ENCODE assay signal across 22 cellular contexts in the genomic region with DNA sequence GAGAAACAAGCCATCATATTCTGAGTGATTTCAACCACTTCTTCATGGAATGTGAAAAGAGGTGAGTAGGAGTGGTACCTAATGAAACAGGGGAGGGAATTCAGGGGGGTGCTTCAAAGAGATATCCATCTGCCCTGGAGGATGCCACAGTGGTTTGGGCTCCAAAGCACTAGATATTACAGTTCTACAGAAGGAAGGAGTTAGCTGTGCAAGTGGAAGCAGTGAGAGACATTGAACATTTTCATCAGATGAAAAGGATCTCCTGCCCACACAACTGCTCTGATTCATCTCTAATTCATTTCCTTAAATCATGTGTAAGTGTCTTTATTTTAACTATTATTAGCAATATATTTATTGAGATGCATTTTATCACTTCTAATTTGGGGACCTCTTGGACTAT. TPM values are rescaled to one million over a fixed set of nuclear protein-coding genes. Genes with fewer than 3 reads are reported as not detected.
DNase-seq lines count a peak whose midpoint lies in the region; ATAC-seq and TF ChIP-seq lines count a peak whose summit lies in the region.
"Had no signal": no experiment of that assay in that cellular context is flagged by ENCODE, and none has a peak within 500 bp of the region (broad histone marks: within the 10 kb centered on the region; RNA-seq: fewer than 3 reads in every experiment).

No MANE protein-coding gene starts in this region.

- no peak overlapping the region for H3K4me3 ChIP-seq in fibroblast of mammary gland (ENCODE audit: control insufficient read depth, low read depth, low read length)
- H3K4me3 ChIP-seq: coronary artery, neural progenitor cell had no signal

- no peaks in the 10 kb centered on the region for H3K9me3 Mint-ChIP-seq in stimulated activated memory B cell treated with anti-CD40 and anti-IgM and Interleukin-4, amounts not matched to agents 10 μg/mL and 1 μg/mL and 100 μg/mL, for 72 hours
- H3K9me3 Mint-ChIP-seq: activated T-helper 2 cell treated with anti-CD3 and anti-CD28 coated beads, Interferon-gamma antibody, Interleukin-2, Interleukin-4, amounts not matched to agents 10 μg/mL and 5 μg/mL and 100 μg/mL, durations not matched to agents 14 hours and 24 hours and 36 hours; brain; neural progenitor cell; stimulated activated naive B cell treated with anti-CD40 and anti-IgM and Interleukin-4, amounts not matched to agents 10 μg/mL and 1 μg/mL and 100 μg/mL, for 72 hours; T-helper 2 cell treated with Interferon-gamma antibody and Interleukin-4, amounts not matched to agents 5 μg/mL and 100 μg/mL, for 36 hours had no signal

- H3K27ac Mint-ChIP-seq in stimulated activated memory B cell treated with anti-CD40 and anti-IgM and Interleukin-4, amounts not matched to agents 10 μg/mL and 1 μg/mL and 100 μg/mL, for 72 hours, result no peak overlapping the region
- H3K27ac Mint-ChIP-seq: activated naive CD8-positive, alpha-beta T cell; activated T-helper 2 cell treated with anti-CD3 and anti-CD28 coated beads, Interferon-gamma antibody, Interleukin-2, Interleukin-4, amounts not matched to agents 10 μg/mL and 5 μg/mL and 100 μg/mL, durations not matched to agents 14 hours and 24 hours and 36 hours; brain; neural progenitor cell; progenitor cell of endocrine pancreas; stimulated activated naive B cell treated with anti-CD40 and anti-IgM and Interleukin-4, amounts not matched to agents 10 μg/mL and 1 μg/mL and 100 μg/mL, for 72 hours; T-helper 2 cell treated with Interferon-gamma antibody and Interleukin-4, amounts not matched to agents 5 μg/mL and 100 μg/mL, for 36 hours had no signal

- no peak for TF ChIP-seq CTCF in fibroblast of mammary gland (conservative IDR thresholded peaks at IDR 0.05; ENCODE audit: control insufficient read depth, insufficient read depth, low read depth, low read length)

- H3K27me3 Mint-ChIP-seq in stimulated activated memory B cell treated with anti-CD40 and anti-IgM and Interleukin-4, amounts not matched to agents 10 μg/mL and 1 μg/mL and 100 μg/mL, for 72 hours, result no peaks in the 10 kb centered on the region
- H3K27me3 Mint-ChIP-seq: activated naive CD8-positive, alpha-beta T cell; progenitor cell of endocrine pancreas; stimulated activated naive B cell treated with anti-CD40 and anti-IgM and Interleukin-4, amounts not matched to agents 10 μg/mL and 1 μg/mL and 100 μg/mL, for 72 hours had no signal

- peak; percentile 20 for ATAC-seq in stimulated activated memory B cell treated with anti-CD40 and anti-IgM and Interleukin-4, amounts not matched to agents 10 μg/mL and 1 μg/mL and 100 μg/mL, for 72 hours
- ATAC-seq: stimulated activated naive B cell treated with anti-CD40 and anti-IgM and Interleukin-4, amounts not matched to agents 10 μg/mL and 1 μg/mL and 100 μg/mL, for 72 hours had no signal

- no peak overlapping the region for H3K4me3 Mint-ChIP-seq in stimulated activated memory B cell treated with anti-CD40 and anti-IgM and Interleukin-4, amounts not matched to agents 10 μg/mL and 1 μg/mL and 100 μg/mL, for 72 hours
- H3K4me3 Mint-ChIP-seq: activated naive CD8-positive, alpha-beta T cell; brain; neural progenitor cell; stimulated activated naive B cell treated with anti-CD40 and anti-IgM and Interleukin-4, amounts not matched to agents 10 μg/mL and 1 μg/mL and 100 μg/mL, for 72 hours; T-helper 2 cell treated with Interferon-gamma antibody and Interleukin-4, amounts not matched to agents 5 μg/mL and 100 μg/mL, for 36 hours had no signal

- peak; percentile 22 for DNase-seq in GM03348 (ENCODE audit: low spot score)
- peak; percentile 41 for DNase-seq in amniotic epithelial cell (ENCODE audit: low read depth)
- peak; percentile 32 for DNase-seq in fibroblast of mammary gland (ENCODE audit: low read depth)
- DNase-seq in NCI-H748 treated with DMSO at 0.1 percent for 48 hours (lab: John Stamatoyannopoulos, UW), result no peak
- no peak for DNase-seq in cerebellum (ENCODE audit: low spot score)
- no peak for DNase-seq in SKM-1 (lab: John Stamatoyannopoulos, UW; ENCODE audit: unreplicated experiment)
- DNase-seq: activated CD4-positive, alpha-beta T cell treated with anti-CD3 and anti-CD28 coated beads, Interleukin-2, amount 50 U/mL, for 4 hours; activated CD8-positive, alpha-beta memory T cell treated with anti-CD3 and anti-CD28 coated beads, Interleukin-2, amount 50 U/mL, for 48 hours; BE2C; DND-41; NCI-H146; NCI-H524 treated with DMSO at 0.1 percent for 48 hours; stimulated activated CD4-positive, alpha-beta T cell treated with anti-CD3 and anti-CD28 coated beads, Interleukin-2, amount 100 ng/mL, for 24 hours; stimulated activated naive B cell treated with anti-CD40 and anti-IgM and Interleukin-4, amounts not matched to agents 10 μg/mL and 1 μg/mL and 100 μg/mL, for 72 hours had no signal

- H3K4me1 Mint-ChIP-seq in stimulated activated memory B cell treated with anti-CD40 and anti-IgM and Interleukin-4, amounts not matched to agents 10 μg/mL and 1 μg/mL and 100 μg/mL, for 72 hours, result no peaks in the 10 kb centered on the region
- H3K4me1 Mint-ChIP-seq: stimulated activated naive B cell treated with anti-CD40 and anti-IgM and Interleukin-4, amounts not matched to agents 10 μg/mL and 1 μg/mL and 100 μg/mL, for 72 hours had no signal

- H3K36me3 Mint-ChIP-seq in stimulated activated memory B cell treated with anti-CD40 and anti-IgM and Interleukin-4, amounts not matched to agents 10 μg/mL and 1 μg/mL and 100 μg/mL, for 72 hours, result no peaks in the 10 kb centered on the region
- H3K36me3 Mint-ChIP-seq: activated naive CD8-positive, alpha-beta T cell; brain; neural progenitor cell; stimulated activated naive B cell treated with anti-CD40 and anti-IgM and Interleukin-4, amounts not matched to agents 10 μg/mL and 1 μg/mL and 100 μg/mL, for 72 hours had no signal

RNA-seq across cellular contexts. Expression of gene RGS5, which starts 2.8 kb away (rescaled TPM):
- 10.9 TPM for total RNA-seq in cerebellum

Comparison
In these comparisons a context has a peak if more than half of its experiments do, and no peak if none do; other contexts are left out.
1. DNase-seq: peak in GM03348 (single experiment), amniotic epithelial cell (single experiment) and fibroblast of mammary gland (single experiment); none in NCI-H748 treated with DMSO at 0.1 percent for 48 hours (single experiment), cerebellum (single experiment) and SKM-1 (single experiment).